In genomic region chr5:55578771-55579170, GRCh38 we compare ENCODE assay signal across 1 cellular context.
TF ChIP-seq lines count a peak whose summit lies in the region.

No MANE protein-coding gene starts in this region.

TF ChIP-seq in WTC11, 78 proteins besides CTCF, POLR2A, EP300 and RAD21 (continued from another document):
- TF ChIP-seq AR (CRISPR knock-in tag; IDR thresholded peaks at IDR 0.05) (no peak), NR2C2 (CRISPR knock-in tag; IDR thresholded peaks at IDR 0.05) (no peak)
